ENCODE assay signal across 27 cellular contexts in the genomic region with DNA sequence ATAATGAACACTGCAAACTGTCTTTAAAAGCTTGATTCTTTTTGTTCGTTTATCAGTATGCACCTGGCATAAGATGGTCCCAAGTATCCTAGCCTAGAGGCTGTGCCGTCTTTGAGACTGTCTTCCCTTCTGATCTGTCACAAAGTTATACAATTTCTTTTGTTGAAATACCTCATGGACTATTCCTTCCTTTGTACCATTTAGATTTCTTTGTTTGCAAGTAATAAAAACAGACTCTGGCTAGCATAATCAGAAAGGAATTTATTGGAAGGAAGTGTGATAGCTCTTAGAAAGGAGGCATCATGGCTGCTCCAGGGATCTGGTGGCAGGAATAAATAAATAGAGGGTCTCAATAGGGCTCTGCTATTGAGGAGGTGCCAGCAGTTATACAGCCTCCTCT.
"Had no signal": no experiment of that assay in that cellular context is flagged by ENCODE, and none has a peak within 500 bp of the region (broad histone marks: within the 10 kb centered on the region; RNA-seq: fewer than 3 reads in every experiment).

No MANE protein-coding gene starts in this region.

- H3K27ac Mint-ChIP-seq: activated B cell treated with CpG ODN at 0.5 μM for 24 hours; activated CD4-positive, alpha-beta memory T cell treated with anti-CD3 and anti-CD28 coated beads, Interleukin-2, amount 10 ng/mL, durations not matched to agents 7 days and 5 days; activated CD8-positive, alpha-beta memory T cell treated with anti-CD3 and anti-CD28 coated beads, Interleukin-2, amount 10 ng/mL, durations not matched to agents 7 days and 5 days; activated naive CD8-positive, alpha-beta T cell treated with anti-CD3 and anti-CD28 coated beads, Interleukin-2, amount 10 ng/mL, durations not matched to agents 7 days and 5 days; activated T-helper 2 cell treated with anti-CD3 and anti-CD28 coated beads, Interferon-gamma antibody, Interleukin-2, Interleukin-4, amounts not matched to agents 10 μg/mL and 5 μg/mL and 100 μg/mL, durations not matched to agents 14 hours and 24 hours and 36 hours; dendritic cell treated with granulocyte-macrophage colony-stimulating factor and Interleukin-4, amounts not matched to agents 40 ng/mL and 50 ng/mL, for 4 days; naive thymus-derived CD4-positive, alpha-beta T cell had no signal

- H3K4me1 ChIP-seq: esophagus squamous epithelium, left ventricle myocardium inferior, parathyroid adenoma, uterus had no signal

- H3K4me3 ChIP-seq: esophagus squamous epithelium, left ventricle myocardium inferior, SK-N-MC, tibial nerve, uterus had no signal

- DNase-seq: activated B cell treated with CpG ODN at 0.5 μM for 24 hours; activated CD4-positive, alpha-beta memory T cell treated with anti-CD3 and anti-CD28 coated beads, Interleukin-2, amount 10 ng/mL, durations not matched to agents 7 days and 5 days; activated CD4-positive, alpha-beta T cell treated with anti-CD3 and anti-CD28 coated beads for 4 hours; activated CD8-positive, alpha-beta memory T cell treated with anti-CD3 and anti-CD28 coated beads, Interleukin-2, amount 10 ng/mL, durations not matched to agents 7 days and 5 days; activated naive CD4-positive, alpha-beta T cell treated with Interleukin-2 at 50 U/mL for 16 hours; activated naive CD8-positive, alpha-beta T cell treated with anti-CD3 and anti-CD28 coated beads, Interleukin-2, amount 10 ng/mL, durations not matched to agents 7 days and 5 days; amygdala; effector memory CD4-positive, alpha-beta T cell; esophagus squamous epithelium; foreskin melanocyte; kidney; left ventricle myocardium inferior; mammary epithelial cell; naive thymus-derived CD4-positive, alpha-beta T cell; retina; stimulated activated CD4-positive, alpha-beta T cell treated with anti-CD3 and anti-CD28 coated beads, Interleukin-12 subunit alpha, Interleukin-12 subunit beta, amount 100 ng/mL, for 4 hours; stimulated activated CD4-positive, alpha-beta T cell treated with anti-CD3 and anti-CD28 coated beads, Interleukin-1b, Interleukin-23, amount 100 ng/mL, for 48 hours; stimulated activated CD8-positive, alpha-beta memory T cell treated with anti-CD3 and anti-CD28 coated beads, Interleukin-4, amount 100 ng/mL, for 48 hours; stimulated activated naive CD4-positive, alpha-beta T cell treated with Interleukin-2 at 50 U/mL for 16 hours; substantia nigra; uterus had no signal

- H3K27me3 ChIP-seq: esophagus squamous epithelium, tibial nerve, uterus had no signal

- H2AFZ ChIP-seq: parathyroid adenoma had no signal

- H3K4me1 Mint-ChIP-seq: activated CD4-positive, alpha-beta memory T cell treated with anti-CD3 and anti-CD28 coated beads, Interleukin-2, amount 10 ng/mL, durations not matched to agents 7 days and 5 days; activated CD8-positive, alpha-beta memory T cell treated with anti-CD3 and anti-CD28 coated beads, Interleukin-2, amount 10 ng/mL, durations not matched to agents 7 days and 5 days; activated naive CD8-positive, alpha-beta T cell treated with anti-CD3 and anti-CD28 coated beads, Interleukin-2, amount 10 ng/mL, durations not matched to agents 7 days and 5 days had no signal

- H3K27me3 Mint-ChIP-seq: activated B cell treated with CpG ODN at 0.5 μM for 24 hours; activated CD4-positive, alpha-beta memory T cell treated with anti-CD3 and anti-CD28 coated beads, Interleukin-2, amount 10 ng/mL, durations not matched to agents 7 days and 5 days; activated CD8-positive, alpha-beta memory T cell treated with anti-CD3 and anti-CD28 coated beads, Interleukin-2, amount 10 ng/mL, durations not matched to agents 7 days and 5 days; activated naive CD8-positive, alpha-beta T cell treated with anti-CD3 and anti-CD28 coated beads, Interleukin-2, amount 10 ng/mL, durations not matched to agents 7 days and 5 days; dendritic cell treated with granulocyte-macrophage colony-stimulating factor and Interleukin-4, amounts not matched to agents 40 ng/mL and 50 ng/mL, for 4 days; naive thymus-derived CD4-positive, alpha-beta T cell had no signal

- H3K27ac ChIP-seq: esophagus squamous epithelium, left ventricle myocardium inferior, neutrophil, parathyroid adenoma, SK-N-MC, tibial nerve, uterus had no signal

- H3K9ac ChIP-seq: parathyroid adenoma had no signal

- H3K36me3 ChIP-seq: esophagus squamous epithelium, left ventricle myocardium inferior, neutrophil, tibial nerve, uterus had no signal

- H3K4me3 Mint-ChIP-seq: activated B cell treated with CpG ODN at 0.5 μM for 24 hours; activated CD4-positive, alpha-beta memory T cell treated with anti-CD3 and anti-CD28 coated beads, Interleukin-2, amount 10 ng/mL, durations not matched to agents 7 days and 5 days; activated CD8-positive, alpha-beta memory T cell treated with anti-CD3 and anti-CD28 coated beads, Interleukin-2, amount 10 ng/mL, durations not matched to agents 7 days and 5 days; activated naive CD8-positive, alpha-beta T cell treated with anti-CD3 and anti-CD28 coated beads, Interleukin-2, amount 10 ng/mL, durations not matched to agents 7 days and 5 days; dendritic cell treated with granulocyte-macrophage colony-stimulating factor and Interleukin-4, amounts not matched to agents 40 ng/mL and 50 ng/mL, for 4 days; naive thymus-derived CD4-positive, alpha-beta T cell had no signal

- ATAC-seq: activated CD8-positive, alpha-beta memory T cell treated with anti-CD3 and anti-CD28 coated beads, Interleukin-2, amount 10 ng/mL, durations not matched to agents 7 days and 5 days; naive thymus-derived CD4-positive, alpha-beta T cell had no signal

- H3K9me3 ChIP-seq: esophagus squamous epithelium, left ventricle myocardium inferior, neutrophil, tibial nerve, uterus had no signal

- H3K79me2 ChIP-seq: parathyroid adenoma had no signal

- H3K9me3 Mint-ChIP-seq: activated CD4-positive, alpha-beta memory T cell treated with anti-CD3 and anti-CD28 coated beads, Interleukin-2, amount 10 ng/mL, durations not matched to agents 7 days and 5 days; activated naive CD8-positive, alpha-beta T cell treated with anti-CD3 and anti-CD28 coated beads, Interleukin-2, amount 10 ng/mL, durations not matched to agents 7 days and 5 days; activated T-helper 2 cell treated with anti-CD3 and anti-CD28 coated beads, Interferon-gamma antibody, Interleukin-2, Interleukin-4, amounts not matched to agents 10 μg/mL and 5 μg/mL and 100 μg/mL, durations not matched to agents 14 hours and 24 hours and 36 hours; dendritic cell treated with granulocyte-macrophage colony-stimulating factor and Interleukin-4, amounts not matched to agents 40 ng/mL and 50 ng/mL, for 4 days; naive thymus-derived CD4-positive, alpha-beta T cell had no signal

- H3K36me3 Mint-ChIP-seq: activated CD8-positive, alpha-beta memory T cell treated with anti-CD3 and anti-CD28 coated beads, Interleukin-2, amount 10 ng/mL, durations not matched to agents 7 days and 5 days; activated naive CD8-positive, alpha-beta T cell treated with anti-CD3 and anti-CD28 coated beads, Interleukin-2, amount 10 ng/mL, durations not matched to agents 7 days and 5 days had no signal
